Comparison of ENCODE assay signal across 14 cellular contexts in genomic region chr1:15628003-15628402, GRCh38. TPM values are rescaled to one million over a fixed set of nuclear protein-coding genes. Genes with fewer than 3 reads are reported as not detected.
DNase-seq lines count a peak whose midpoint lies in the region; ATAC-seq lines count a peak whose summit lies in the region.
"Had no signal": no experiment of that assay in that cellular context is flagged by ENCODE, and none has a peak within 500 bp of the region (broad histone marks: within the 10 kb centered on the region; RNA-seq: fewer than 3 reads in every experiment).

No MANE protein-coding gene starts in this region.

- no peak overlapping the region for H3K4me3 Mint-ChIP-seq in CD4-positive, CD25-positive, alpha-beta regulatory T cell
- H3K4me3 Mint-ChIP-seq in activated naive CD8-positive, alpha-beta T cell, result no peak overlapping the region
- H3K4me3 Mint-ChIP-seq: naive B cell had no signal

- no peaks in the 10 kb centered on the region for H3K9me3 Mint-ChIP-seq in CD4-positive, CD25-positive, alpha-beta regulatory T cell
- no peaks in the 10 kb centered on the region for H3K9me3 Mint-ChIP-seq in activated naive CD8-positive, alpha-beta T cell (ENCODE audit: low read depth)
- H3K9me3 Mint-ChIP-seq: naive B cell had no signal

- ATAC-seq in CD4-positive, CD25-positive, alpha-beta regulatory T cell (ENCODE audit: low read depth in 2 of 2), result no peak
- ATAC-seq in GM21423 (IDR thresholded peaks at IDR 0.05; ENCODE audit: unreplicated experiment), result peak; percentile 15
- peak; percentile 16 for ATAC-seq in HG03175 (IDR thresholded peaks at IDR 0.05; ENCODE audit: unreplicated experiment)

- no peak overlapping the region for H3K27ac ChIP-seq in CD4-positive, CD25-positive, alpha-beta regulatory T cell (ENCODE audit: insufficient read depth, low read length, poor library complexity, severe bottlenecking)
- H3K27ac ChIP-seq: C4-2B, RWPE1 had no signal

- H3K4me1 ChIP-seq in CD4-positive, CD25-positive, alpha-beta regulatory T cell (ENCODE audit: control insufficient read depth, insufficient read depth, low read length, poor library complexity, severe bottlenecking), result peaks cover 17% of the 10 kb centered on the region

- DNase-seq in CD4-positive, CD25-positive, alpha-beta regulatory T cell, result no peak
- DNase-seq in NCI-H1092 treated with DMSO at 0.1 percent for 48 hours (lab: John Stamatoyannopoulos, UW), result no peak
- no peak for DNase-seq in Ammon's horn (ENCODE audit: low spot score)
- DNase-seq in NCI-H774 (lab: John Stamatoyannopoulos, UW), result no peak
- DNase-seq in NCI-H82 treated with DMSO at 0.1 percent for 48 hours (lab: John Stamatoyannopoulos, UW; ENCODE audit: unreplicated experiment), result no peak
- DNase-seq: activated CD4-positive, alpha-beta T cell treated with anti-CD3 and anti-CD28 coated beads for 1 hour; naive B cell; NCI-H187 had no signal

- no peaks in the 10 kb centered on the region for H3K27me3 ChIP-seq in CD4-positive, CD25-positive, alpha-beta regulatory T cell (ENCODE audit: control insufficient read depth, insufficient read depth, low read length)

- H3K9me3 ChIP-seq in CD4-positive, CD25-positive, alpha-beta regulatory T cell (ENCODE audit: control insufficient read depth in 2 of 2, low read length in 2 of 2), result no peaks in the 10 kb centered on the region

- H3K27me3 Mint-ChIP-seq in CD4-positive, CD25-positive, alpha-beta regulatory T cell, result no peaks in the 10 kb centered on the region
- no peaks in the 10 kb centered on the region for H3K27me3 Mint-ChIP-seq in activated naive CD8-positive, alpha-beta T cell
- H3K27me3 Mint-ChIP-seq: naive B cell had no signal

- peaks cover 56% of the 10 kb centered on the region for H3K36me3 ChIP-seq in CD4-positive, CD25-positive, alpha-beta regulatory T cell (ENCODE audit: control insufficient read depth, insufficient read depth, low read length)

- no peak overlapping the region for H3K4me3 ChIP-seq in CD4-positive, CD25-positive, alpha-beta regulatory T cell (ENCODE audit: low read depth, low read length)

- peak overlapping the region in 2 of 3 donors; percentile 43 to 75 for H3K27ac Mint-ChIP-seq in CD4-positive, CD25-positive, alpha-beta regulatory T cell
- H3K27ac Mint-ChIP-seq in activated naive CD8-positive, alpha-beta T cell, result peak overlapping the region; percentile 41

- H3K4me1 Mint-ChIP-seq in CD4-positive, CD25-positive, alpha-beta regulatory T cell, result peaks cover 18 to 45% (median 33%) of the 10 kb centered on the region in 4 donors
- peaks cover 32% of the 10 kb centered on the region for H3K4me1 Mint-ChIP-seq in activated naive CD8-positive, alpha-beta T cell (ENCODE audit: low read depth)

- peaks cover 45% of the 10 kb centered on the region for H3K36me3 Mint-ChIP-seq in CD4-positive, CD25-positive, alpha-beta regulatory T cell
- peaks cover 3% of the 10 kb centered on the region for H3K36me3 Mint-ChIP-seq in activated naive CD8-positive, alpha-beta T cell

RNA-seq across cellular contexts. Expression of gene DDI2, which starts 10.7 kb away (rescaled TPM):
- total RNA-seq in CD4-positive, CD25-positive, alpha-beta regulatory T cell, result 61.2 TPM
- 1 to 10 TPM; 3.2 to 7.7 (median 5.5) TPM for polyA plus RNA-seq in CD4-positive, CD25-positive, alpha-beta regulatory T cell

RNA-seq across cellular contexts. Expression of gene AGMAT, which starts 43.2 kb away (rescaled TPM):
- total RNA-seq in CD4-positive, CD25-positive, alpha-beta regulatory T cell, result 8.9 TPM
- polyA plus RNA-seq in CD4-positive, CD25-positive, alpha-beta regulatory T cell, result 10 to 100 TPM in 3 of 4 donors, 1 to 10 TPM in 1; 9.1 to 12.7 (median 11.6) TPM
- total RNA-seq: H4 had no signal

RNA-seq across cellular contexts. Expression of gene PLEKHM2, which starts 56.1 kb away (rescaled TPM):
- total RNA-seq in CD4-positive, CD25-positive, alpha-beta regulatory T cell, result 71.8 TPM
- polyA plus RNA-seq in CD4-positive, CD25-positive, alpha-beta regulatory T cell, result 1 to 10 TPM; 3.2 to 5.0 (median 3.7) TPM

Comparison
In these comparisons a context has a peak if more than half of its experiments do, and no peak if none do; other contexts are left out.
1. ATAC-seq: peak in GM21423 (single experiment) and HG03175 (single experiment); none in CD4-positive, CD25-positive, alpha-beta regulatory T cell (0 of 2).